Comparison of ENCODE assay signal across 8 cellular contexts in the genomic region with DNA sequence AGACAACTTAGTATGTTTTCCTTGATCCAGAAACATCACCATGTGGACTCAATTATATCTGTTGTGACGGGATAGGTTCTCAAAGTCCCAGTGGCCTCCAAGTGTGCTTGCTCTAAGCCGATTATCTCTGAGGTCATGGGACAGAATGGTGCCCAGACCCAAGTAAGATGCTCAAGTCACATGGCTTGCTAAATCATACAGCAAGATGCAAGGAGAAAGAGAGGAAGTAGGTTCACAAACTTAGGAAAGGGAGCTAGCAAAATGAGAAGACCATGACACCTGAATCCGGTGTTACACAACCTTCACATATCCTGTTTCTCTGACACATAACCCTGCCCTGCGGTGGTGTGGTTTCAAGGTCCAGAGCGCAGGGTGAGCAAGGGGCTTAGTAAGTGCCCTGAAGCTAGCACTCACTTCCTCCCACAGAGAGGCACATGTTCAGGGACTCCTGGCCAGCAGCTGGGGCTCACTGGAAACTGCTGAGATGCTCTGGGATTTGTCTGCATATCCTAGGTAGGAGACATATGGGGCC.
DNase-seq lines count a peak whose midpoint lies in the region; ATAC-seq and TF ChIP-seq lines count a peak whose summit lies in the region.

No MANE protein-coding gene starts in this region.

- CTCF ChIA-PET in Panc1 (lab: Charles Lee), result no interaction called here
- CTCF ChIA-PET in GM10248 (lab: Yijun Ruan, JAX), result interaction anchor here (1.0 to 1.2 kb wide), 2 partner anchors 9 to 21 kb away, joined by 3 read pairs; no protein-coding TSS in a partner anchor

- intact Hi-C loops in Panc1 (cut with micrococcal nuclease; ENCODE audit: unreplicated experiment), result no loop called here

- H3K27me3 ChIP-seq in Panc1 (ENCODE audit: control insufficient read depth, insufficient read depth, low read length), result no peaks in the 10 kb centered on the region

- H3K27ac ChIP-seq in Panc1 (ENCODE audit: low read length) (no peak overlapping the region), caudate nucleus (ENCODE audit: low read depth, low read length) (no peak overlapping the region)

- H3K4me3 Mint-ChIP-seq in immature natural killer cell, result peak overlapping the region; percentile 11 to 47 (median 31)
- H3K4me3 Mint-ChIP-seq in T-helper 2 cell treated with Interferon-gamma antibody and Interleukin-4, amounts not matched to agents 5 μg/mL and 100 μg/mL, for 36 hours, result no peak overlapping the region

- peaks cover 0 to 13% (median 1%) of the 10 kb centered on the region in 6 donors for H3K9me3 Mint-ChIP-seq in immature natural killer cell
- peaks cover 13% of the 10 kb centered on the region for H3K9me3 Mint-ChIP-seq in T-helper 2 cell treated with Interferon-gamma antibody and Interleukin-4, amounts not matched to agents 5 μg/mL and 100 μg/mL, for 36 hours

- H3K36me3 ChIP-seq in Panc1 (ENCODE audit: control insufficient read depth, insufficient read depth, low read length), result no peaks in the 10 kb centered on the region

- no peak for TF ChIP-seq CTCF in Panc1 (IDR thresholded peaks at IDR 0.05)
- TF ChIP-seq CTCF in GM10248 (IDR thresholded peaks at IDR 0.05; ENCODE audit: control extremely low read depth, extremely low read depth, low read depth, missing control alignments), result no peak

- peak overlapping the region; percentile 51 to 90 (median 68) for H3K27ac Mint-ChIP-seq in immature natural killer cell
- no peak overlapping the region for H3K27ac Mint-ChIP-seq in T-helper 2 cell treated with Interferon-gamma antibody and Interleukin-4, amounts not matched to agents 5 μg/mL and 100 μg/mL, for 36 hours

- in situ Hi-C loops in Panc1 (cut with HindIII; ENCODE audit: low pct_unique_long_range_greater_than_20kb, low sequenced_read_pairs), result no loop called here

- peaks cover 29 to 37% of the 10 kb centered on the region in 2 donors for H3K4me1 Mint-ChIP-seq in immature natural killer cell
- no peaks in the 10 kb centered on the region for H3K4me1 Mint-ChIP-seq in T-helper 2 cell treated with Interferon-gamma antibody and Interleukin-4, amounts not matched to agents 5 μg/mL and 100 μg/mL, for 36 hours (ENCODE audit: low read depth)

- no peak overlapping the region for H3K4me3 ChIP-seq in Panc1 (ENCODE audit: low read depth in 2 of 2, low read length in 2 of 2)

- H3K9me3 ChIP-seq in Panc1 (ENCODE audit: control insufficient read depth, insufficient read depth, low read depth, low read length), result no peaks in the 10 kb centered on the region

- no TSS peak for BruUV-seq in Panc1 (replicated peaks; lab: Mats Ljungman, UMichigan)

- peaks cover 0 to 2% (median 0%) of the 10 kb centered on the region in 3 donors for H3K27me3 Mint-ChIP-seq in immature natural killer cell (ENCODE audit: low read depth in 3 of 3)
- no peaks in the 10 kb centered on the region for H3K27me3 Mint-ChIP-seq in T-helper 2 cell treated with Interferon-gamma antibody and Interleukin-4, amounts not matched to agents 5 μg/mL and 100 μg/mL, for 36 hours (ENCODE audit: low read depth)

- H3K36me3 Mint-ChIP-seq in immature natural killer cell, result no peaks in the 10 kb centered on the region
- no peaks in the 10 kb centered on the region for H3K36me3 Mint-ChIP-seq in T-helper 2 cell treated with Interferon-gamma antibody and Interleukin-4, amounts not matched to agents 5 μg/mL and 100 μg/mL, for 36 hours (ENCODE audit: low read depth)

- peak; percentile 96 for ATAC-seq in GM18868 (IDR thresholded peaks at IDR 0.05; ENCODE audit: unreplicated experiment)
- ATAC-seq in HG02981 (IDR thresholded peaks at IDR 0.05; ENCODE audit: unreplicated experiment), result peak; percentile 100
- peak; percentile 53; the same call in 1 of the 2 replicates for ATAC-seq in Panc1

- H3K4me1 ChIP-seq in Panc1 (ENCODE audit: control insufficient read depth, insufficient read depth, low read length), result no peaks in the 10 kb centered on the region

- peak; percentile 38 for DNase-seq in Panc1 (ENCODE audit: low read depth, low spot score)
- DNase-seq in immature natural killer cell, result peak; percentile 40 to 46 (median 41)
- DNase-seq in GM10248 (ENCODE audit: extremely low spot score), result no peak
- no peak for DNase-seq in caudate nucleus (lab: John Stamatoyannopoulos, UW)
- no peak for DNase-seq in NCI-H1092 (lab: John Stamatoyannopoulos, UW)
- no peak for DNase-seq in T-helper 2 cell treated with Interferon-gamma antibody and Interleukin-4, amounts not matched to agents 5 μg/mL and 100 μg/mL, for 36 hours (ENCODE audit: low spot score)

- POLR2A ChIA-PET in Panc1 (lab: Charles Lee), result no interaction called here
- POLR2A ChIA-PET in GM10248 (lab: Yijun Ruan, JAX), result no interaction called here

Comparison
In these comparisons a context has a peak if more than half of its experiments do, and no peak if none do; other contexts are left out.
1. DNase-seq: peak in Panc1 (single experiment) and immature natural killer cell (3 of 3); none in GM10248 (single experiment), caudate nucleus (0 of 61), NCI-H1092 (single experiment) and T-helper 2 cell treated with Interferon-gamma antibody and Interleukin-4, amounts not matched to agents 5 μg/mL and 100 μg/mL, for 36 hours (single experiment).
2. Peak in every context shown above with its lines, with median percentiles within 50 percentile points of each other: ATAC-seq.